In genomic region chr11:16895306-16895705, GRCh38 we compare ENCODE assay signal across 22 cellular contexts.
DNase-seq lines count a peak whose midpoint lies in the region; ATAC-seq, FAIRE-seq and TF ChIP-seq lines count a peak whose summit lies in the region.
"Had no signal": no experiment of that assay in that cellular context is flagged by ENCODE, and none has a peak within 500 bp of the region (broad histone marks: within the 10 kb centered on the region; RNA-seq: fewer than 3 reads in every experiment).

No MANE protein-coding gene starts in this region.

- H3K4me1 Mint-ChIP-seq in activated T-helper 1 cell treated with anti-CD3 and anti-CD28 coated beads, Interleukin-12 subunit alpha, Interleukin-12 subunit beta, Interleukin-2, Interleukin-4 antibody, amounts not matched to agents 30 ng/mL and 10 ng/mL and 1 ng/mL, durations not matched to agents 14 hours and 24 hours and 36 hours (ENCODE audit: low read depth) = peaks cover 32% of the 10 kb centered on the region

- H3K9me2 ChIP-seq in neural cell (ENCODE audit: insufficient read depth, low read length) = no peaks in the 10 kb centered on the region

- no peak overlapping the region for H2AFZ ChIP-seq in neural cell (ENCODE audit: low read depth, low read length)

- H3K36me3 ChIP-seq in BLaER1 treated with 17β-estradiol and CSF1 and Interleukin-3, amounts not matched to agents 10 nM and 100 nM = no peaks in the 10 kb centered on the region; a peak in 1 of 22 replicates
- no peaks in the 10 kb centered on the region for H3K36me3 ChIP-seq in neural cell (ENCODE audit: insufficient read depth, low read length)
- H3K36me3 ChIP-seq: cardiac muscle cell, MG63, sigmoid colon had no signal

- H3F3A ChIP-seq in neural cell (ENCODE audit: insufficient read depth, low read length, poor library complexity, severe bottlenecking) = peaks cover 29% of the 10 kb centered on the region

- H3K27me3 Mint-ChIP-seq in activated T-helper 1 cell treated with anti-CD3 and anti-CD28 coated beads, Interleukin-12 subunit alpha, Interleukin-12 subunit beta, Interleukin-2, Interleukin-4 antibody, amounts not matched to agents 30 ng/mL and 10 ng/mL and 1 ng/mL, durations not matched to agents 14 hours and 24 hours and 36 hours (ENCODE audit: insufficient read depth) = peaks cover 4% of the 10 kb centered on the region
- H3K27me3 Mint-ChIP-seq: activated CD4-positive, alpha-beta memory T cell treated with anti-CD3 and anti-CD28 coated beads for 36 hours; activated naive CD8-positive, alpha-beta T cell treated with anti-CD3 and anti-CD28 coated beads, Interleukin-2, amount 10 ng/mL, durations not matched to agents 7 days and 5 days had no signal

- no peaks in the 10 kb centered on the region for H4K20me1 ChIP-seq in BLaER1 treated with 17β-estradiol and CSF1 and Interleukin-3, amounts not matched to agents 10 nM and 100 nM
- H4K20me1 ChIP-seq in neural cell (ENCODE audit: insufficient read depth) = no peaks in the 10 kb centered on the region

- ATAC-seq in HG03432 (IDR thresholded peaks at IDR 0.05; ENCODE audit: unreplicated experiment) = no peak

- peaks cover 6% of the 10 kb centered on the region for H3K9me3 Mint-ChIP-seq in activated T-helper 1 cell treated with anti-CD3 and anti-CD28 coated beads, Interleukin-12 subunit alpha, Interleukin-12 subunit beta, Interleukin-2, Interleukin-4 antibody, amounts not matched to agents 30 ng/mL and 10 ng/mL and 1 ng/mL, durations not matched to agents 14 hours and 24 hours and 36 hours
- H3K9me3 Mint-ChIP-seq: activated naive CD8-positive, alpha-beta T cell treated with anti-CD3 and anti-CD28 coated beads, Interleukin-2, amount 10 ng/mL, durations not matched to agents 7 days and 5 days had no signal

- H3K4me1 ChIP-seq in BLaER1 treated with 17β-estradiol and CSF1 and Interleukin-3, amounts not matched to agents 10 nM and 100 nM = peaks cover 19 to 44% (median 34%) of the 10 kb centered on the region in 10 experiments

- TF ChIP-seq CTCF in neural cell (IDR thresholded peaks at IDR 0.05; ENCODE audit: poor library complexity, severe bottlenecking) = no peak

- no peak overlapping the region for H3K9ac ChIP-seq in BLaER1 treated with 17β-estradiol and CSF1 and Interleukin-3, amounts not matched to agents 10 nM and 100 nM
- H3K9ac ChIP-seq in neural cell (ENCODE audit: low read length) = peak overlapping the region; percentile 84

- H3K9me3 ChIP-seq in BLaER1 treated with 17β-estradiol and CSF1 and Interleukin-3, amounts not matched to agents 10 nM and 100 nM (replicated peaks in 1 of 11) = peaks cover 8 to 13% (median 10%) of the 10 kb centered on the region in 11 experiments; a peak in 21 of 22 replicates
- H3K9me3 ChIP-seq in neural cell (ENCODE audit: low read length) = no peaks in the 10 kb centered on the region
- H3K9me3 ChIP-seq: MG63 had no signal

- no peak for DNase-seq in GM12891 (ENCODE audit: insufficient read length, low spot score)
- DNase-seq in astrocyte of the hippocampus (ENCODE audit: low read depth, low spot score) = peak; percentile 35
- no peak for DNase-seq in stimulated activated CD4-positive, alpha-beta T cell treated with anti-CD3 and anti-CD28 coated beads, Interleukin-2, amount 100 ng/mL, for 24 hours
- no peak for DNase-seq in activated T-helper 1 cell treated with anti-CD3 and anti-CD28 coated beads, Interleukin-12 subunit alpha, Interleukin-12 subunit beta, Interleukin-2, Interleukin-4 antibody, amounts not matched to agents 30 ng/mL and 10 ng/mL and 1 ng/mL, durations not matched to agents 14 hours and 24 hours and 36 hours (ENCODE audit: low spot score)
- DNase-seq in T1000 (lab: John Stamatoyannopoulos, UW) = no peak
- DNase-seq: activated CD4-positive, alpha-beta memory T cell treated with anti-CD3 and anti-CD28 coated beads for 36 hours; activated naive CD8-positive, alpha-beta T cell treated with anti-CD3 and anti-CD28 coated beads, Interleukin-2, amount 10 ng/mL, durations not matched to agents 7 days and 5 days; activated T-cell treated with anti-CD3 and anti-CD28 coated beads, Interleukin-2, amount 50 U/mL, for 24 hours; COR-L47; dermis blood vessel endothelial cell; GF-D8; MG63; NCI-H2029; NCI-H748 treated with DMSO at 0.1 percent for 48 hours; sigmoid colon; stimulated activated CD4-positive, alpha-beta T cell treated with anti-CD3 and anti-CD28 coated beads, Interleukin-1b, Interleukin-23, amount 100 ng/mL, for 48 hours had no signal

- no peak for TF ChIP-seq POLR2A in GM12891 (IDR thresholded peaks at IDR 0.05; ENCODE audit: low read depth, low read length)

- TF ChIP-seq RAD21 in neural cell (conservative IDR thresholded peaks at IDR 0.05) = no peak

- peaks cover 34% of the 10 kb centered on the region for H3K79me2 ChIP-seq in neural cell (replicated peaks; ENCODE audit: insufficient read depth, low read length)

- intact Hi-C loops in activated T-helper 1 cell treated with anti-CD3 and anti-CD28 coated beads, Interleukin-12 subunit alpha, Interleukin-12 subunit beta, Interleukin-2, Interleukin-4 antibody, amounts not matched to agents 30 ng/mL and 10 ng/mL and 1 ng/mL, durations not matched to agents 14 hours and 24 hours and 36 hours (cut with micrococcal nuclease) = no loop called here

- H3K27ac Mint-ChIP-seq in activated T-helper 1 cell treated with anti-CD3 and anti-CD28 coated beads, Interleukin-12 subunit alpha, Interleukin-12 subunit beta, Interleukin-2, Interleukin-4 antibody, amounts not matched to agents 30 ng/mL and 10 ng/mL and 1 ng/mL, durations not matched to agents 14 hours and 24 hours and 36 hours = no peak overlapping the region
- H3K27ac Mint-ChIP-seq: activated CD4-positive, alpha-beta memory T cell treated with anti-CD3 and anti-CD28 coated beads for 36 hours; activated naive CD8-positive, alpha-beta T cell treated with anti-CD3 and anti-CD28 coated beads, Interleukin-2, amount 10 ng/mL, durations not matched to agents 7 days and 5 days; activated T-cell treated with anti-CD3 and anti-CD28 coated beads, Interleukin-2, amount 50 U/mL, for 24 hours; T-helper 1 cell treated with Interleukin-12 subunit alpha and Interleukin-12 subunit beta and Interleukin-4 antibody, amounts not matched to agents 30 μg/mL and 1 μg/mL, for 36 hours had no signal

- H3K4me3 ChIP-seq in BLaER1 treated with 17β-estradiol and CSF1 and Interleukin-3, amounts not matched to agents 10 nM and 100 nM = no peak overlapping the region
- H3K4me3 ChIP-seq in neural cell (ENCODE audit: low read length) = peak overlapping the region; percentile 58
- H3K4me3 ChIP-seq: cardiac muscle cell, MG63, sigmoid colon had no signal

- H3K4me2 ChIP-seq in BLaER1 treated with 17β-estradiol and CSF1 and Interleukin-3, amounts not matched to agents 10 nM and 100 nM = peak overlapping the region in 7 of 11 experiments; percentile 2 to 20 (median 7); a peak in 6 of 22 replicates
- H3K4me2 ChIP-seq in neural cell (ENCODE audit: low read length) = peak overlapping the region; percentile 94

- no peaks in the 10 kb centered on the region for H3K27me3 ChIP-seq in BLaER1 treated with 17β-estradiol and CSF1 and Interleukin-3, amounts not matched to agents 10 nM and 100 nM
- H3K27me3 ChIP-seq in neural cell (ENCODE audit: insufficient read depth, low read depth, low read length) = no peaks in the 10 kb centered on the region
- H3K27me3 ChIP-seq: cardiac muscle cell, MG63, sigmoid colon had no signal

- H3K4me3 Mint-ChIP-seq in activated T-helper 1 cell treated with anti-CD3 and anti-CD28 coated beads, Interleukin-12 subunit alpha, Interleukin-12 subunit beta, Interleukin-2, Interleukin-4 antibody, amounts not matched to agents 30 ng/mL and 10 ng/mL and 1 ng/mL, durations not matched to agents 14 hours and 24 hours and 36 hours = no peak overlapping the region
- H3K4me3 Mint-ChIP-seq: activated CD4-positive, alpha-beta memory T cell treated with anti-CD3 and anti-CD28 coated beads for 36 hours; activated naive CD8-positive, alpha-beta T cell treated with anti-CD3 and anti-CD28 coated beads, Interleukin-2, amount 10 ng/mL, durations not matched to agents 7 days and 5 days; activated T-cell treated with anti-CD3 and anti-CD28 coated beads, Interleukin-2, amount 50 U/mL, for 24 hours; T-helper 1 cell treated with Interleukin-12 subunit alpha and Interleukin-12 subunit beta and Interleukin-4 antibody, amounts not matched to agents 30 μg/mL and 1 μg/mL, for 36 hours had no signal

- no peak for FAIRE-seq in GM12891 (lab: Jason Lieb, UNC)
- FAIRE-seq: urothelium cell line had no signal

- peak; percentile 31 for TF ChIP-seq EP300 in neural cell (conservative IDR thresholded peaks at IDR 0.05; ENCODE audit: poor library complexity, severe bottlenecking)

- peaks cover 2% of the 10 kb centered on the region for H3K36me3 Mint-ChIP-seq in activated T-helper 1 cell treated with anti-CD3 and anti-CD28 coated beads, Interleukin-12 subunit alpha, Interleukin-12 subunit beta, Interleukin-2, Interleukin-4 antibody, amounts not matched to agents 30 ng/mL and 10 ng/mL and 1 ng/mL, durations not matched to agents 14 hours and 24 hours and 36 hours (ENCODE audit: low read depth)
- H3K36me3 Mint-ChIP-seq: activated CD4-positive, alpha-beta memory T cell treated with anti-CD3 and anti-CD28 coated beads for 36 hours; activated naive CD8-positive, alpha-beta T cell treated with anti-CD3 and anti-CD28 coated beads, Interleukin-2, amount 10 ng/mL, durations not matched to agents 7 days and 5 days had no signal

- H3K27ac ChIP-seq in BLaER1 treated with 17β-estradiol and CSF1 and Interleukin-3, amounts not matched to agents 10 nM and 100 nM = no peak overlapping the region
- peak overlapping the region; percentile 100 for H3K27ac ChIP-seq in neural cell (ENCODE audit: low read length)
- H3K27ac ChIP-seq: cardiac muscle cell, sigmoid colon had no signal

TF ChIP-seq in GM12891, 5 proteins besides CTCF, POLR2A, EP300 and RAD21:
- TF ChIP-seq SPI1 (IDR thresholded peaks at IDR 0.05; ENCODE audit: low read depth, low read length) = peak; percentile 59
- no peak for TF ChIP-seq PAX5 (IDR thresholded peaks at IDR 0.05; ENCODE audit: insufficient read depth, low read length, severe bottlenecking)
- no peak for TF ChIP-seq POLR2AphosphoS5 (IDR thresholded peaks at IDR 0.05; ENCODE audit: low read depth, low read length)

TF ChIP-seq in neural cell, 6 proteins besides CTCF, POLR2A, EP300 and RAD21 (continues in another document):
- TF ChIP-seq EZH2 (IDR thresholded peaks at IDR 0.05; ENCODE audit: borderline replicate concordance, insufficient read depth, low read length, poor library complexity, severe bottlenecking) = no peak
